Comparison of ENCODE assay signal across 13 cellular contexts in genomic region chr16:11431915-11432465, GRCh38.
"Had no signal": no experiment of that assay in that cellular context is flagged by ENCODE, and none has a peak within 500 bp of the region (broad histone marks: within the 10 kb centered on the region; RNA-seq: fewer than 3 reads in every experiment).

No MANE protein-coding gene starts in this region.

- H3K4me3 Mint-ChIP-seq: mesothelial cell of epicardium; stimulated activated naive CD8-positive, alpha-beta T cell treated with anti-CD3 and anti-CD28 coated beads, Interleukin-15, Interleukin-2, amounts not matched to agents 100 ng/mL and 50 ng/mL, for 24 hours had no signal

- H3K27me3 ChIP-seq: testis, upper lobe of right lung had no signal

- H3K27ac ChIP-seq: esophagus muscularis mucosa, gastroesophageal sphincter, parathyroid adenoma, testis, upper lobe of right lung had no signal

- H3K9me3 Mint-ChIP-seq: stimulated activated naive CD8-positive, alpha-beta T cell treated with anti-CD3 and anti-CD28 coated beads, Interleukin-15, Interleukin-2, amounts not matched to agents 100 ng/mL and 50 ng/mL, for 24 hours had no signal

- H3K79me2 ChIP-seq: parathyroid adenoma had no signal

- H3K36me3 Mint-ChIP-seq: activated naive CD4-positive, alpha-beta T cell treated with anti-CD3 and anti-CD28 coated beads, Interleukin-2, amount 50 U/mL, for 72 hours; mesothelial cell of epicardium had no signal

- H3K4me1 Mint-ChIP-seq: mesothelial cell of epicardium had no signal

- ATAC-seq: activated naive CD4-positive, alpha-beta T cell treated with anti-CD3 and anti-CD28 coated beads, Interleukin-2, amount 50 U/mL, for 72 hours; gastroesophageal sphincter; upper lobe of right lung had no signal

- H3K27ac Mint-ChIP-seq: activated naive CD4-positive, alpha-beta T cell treated with anti-CD3 and anti-CD28 coated beads, Interleukin-2, amount 50 U/mL, for 72 hours; mesothelial cell of epicardium; stimulated activated naive CD8-positive, alpha-beta T cell treated with anti-CD3 and anti-CD28 coated beads, Interleukin-15, Interleukin-2, amounts not matched to agents 100 ng/mL and 50 ng/mL, for 24 hours had no signal

- H3K4me3 ChIP-seq: esophagus muscularis mucosa, gastroesophageal sphincter, testis, upper lobe of right lung had no signal

- FAIRE-seq: TTC549 had no signal

- H3K4me1 ChIP-seq: esophagus muscularis mucosa, gastroesophageal sphincter, parathyroid adenoma, testis, upper lobe of right lung had no signal

- DNase-seq: kidney glomerular epithelial cell; stimulated activated CD4-positive, alpha-beta T cell treated with anti-CD3 and anti-CD28 coated beads, Interleukin-4, amount 100 ng/mL, for 1 hour; stimulated activated CD8-positive, alpha-beta memory T cell treated with anti-CD3 and anti-CD28 coated beads, Interleukin-4, amount 100 ng/mL, for 48 hours; T-helper 2 cell; testis; upper lobe of right lung had no signal

- H2AFZ ChIP-seq: parathyroid adenoma had no signal

- H3K27me3 Mint-ChIP-seq: stimulated activated naive CD8-positive, alpha-beta T cell treated with anti-CD3 and anti-CD28 coated beads, Interleukin-15, Interleukin-2, amounts not matched to agents 100 ng/mL and 50 ng/mL, for 24 hours had no signal

- H3K9ac ChIP-seq: parathyroid adenoma had no signal

- H3K36me3 ChIP-seq: esophagus muscularis mucosa, gastroesophageal sphincter, upper lobe of right lung had no signal

- H3K9me3 ChIP-seq: testis, upper lobe of right lung had no signal
